ENCODE assay signal across 19 cellular contexts in genomic region chrX:132758778-132759177, GRCh38.
"Had no signal": no experiment of that assay in that cellular context is flagged by ENCODE, and none has a peak within 500 bp of the region (broad histone marks: within the 10 kb centered on the region; RNA-seq: fewer than 3 reads in every experiment).

No MANE protein-coding gene starts in this region.

- ATAC-seq: activated CD8-positive, alpha-beta memory T cell treated with anti-CD3 and anti-CD28 coated beads, Interleukin-2, amount 10 ng/mL, durations not matched to agents 7 days and 5 days; left ventricle myocardium superior; psoas muscle; sciatic nerve; upper lobe of right lung had no signal

- H3K9me3 Mint-ChIP-seq: activated naive CD4-positive, alpha-beta T cell treated with anti-CD3 and anti-CD28 coated beads, Interleukin-2, amount 50 U/mL, for 24 hours; activated T-cell treated with anti-CD3 and anti-CD28 coated beads, Interleukin-2, amount 50 U/mL, for 24 hours; T-helper 2 cell treated with Interferon-gamma antibody and Interleukin-4, amounts not matched to agents 5 μg/mL and 100 μg/mL, for 36 hours had no signal

- H3K36me3 Mint-ChIP-seq: activated CD8-positive, alpha-beta memory T cell treated with anti-CD3 and anti-CD28 coated beads, Interleukin-2, amount 10 ng/mL, durations not matched to agents 7 days and 5 days; activated naive CD4-positive, alpha-beta T cell treated with anti-CD3 and anti-CD28 coated beads, Interleukin-2, amount 50 U/mL, for 24 hours had no signal

- DNase-seq: activated CD4-positive, alpha-beta T cell treated with anti-CD3 and anti-CD28 coated beads for 1 hour; activated CD4-positive, alpha-beta T cell treated with anti-CD3 and anti-CD28 coated beads, Interleukin-2, amount 50 U/mL, for 48 hours; activated CD8-positive, alpha-beta memory T cell treated with anti-CD3 and anti-CD28 coated beads, Interleukin-2, amount 10 ng/mL, durations not matched to agents 7 days and 5 days; activated effector memory CD4-positive, alpha-beta T cell treated with Interleukin-2 at 50 U/mL for 16 hours; activated T-cell treated with anti-CD3 and anti-CD28 coated beads, Interleukin-2, amount 50 U/mL, for 24 hours; amygdala; dorsolateral prefrontal cortex; foreskin melanocyte; head of caudate nucleus; left ventricle myocardium superior; nucleus accumbens; psoas muscle; stimulated activated CD4-positive, alpha-beta T cell treated with anti-CD3 and anti-CD28 coated beads, Interleukin-12 subunit alpha, Interleukin-12 subunit beta, amount 100 ng/mL, for 4 hours; stimulated activated naive CD4-positive, alpha-beta T cell treated with Interleukin-2 at 50 U/mL for 16 hours; upper lobe of right lung had no signal

- H3K9me3 ChIP-seq: psoas muscle, suprapubic skin, upper lobe of right lung had no signal

- H3K4me1 ChIP-seq: psoas muscle, suprapubic skin, upper lobe of right lung had no signal

- H3K36me3 ChIP-seq: suprapubic skin, upper lobe of right lung had no signal

- H3K4me3 ChIP-seq: dorsolateral prefrontal cortex, psoas muscle, suprapubic skin, upper lobe of right lung had no signal

- H3K4me3 Mint-ChIP-seq: activated CD8-positive, alpha-beta memory T cell treated with anti-CD3 and anti-CD28 coated beads, Interleukin-2, amount 10 ng/mL, durations not matched to agents 7 days and 5 days; activated naive CD4-positive, alpha-beta T cell treated with anti-CD3 and anti-CD28 coated beads, Interleukin-2, amount 50 U/mL, for 24 hours; activated T-cell treated with anti-CD3 and anti-CD28 coated beads, Interleukin-2, amount 50 U/mL, for 24 hours; T-helper 2 cell treated with Interferon-gamma antibody and Interleukin-4, amounts not matched to agents 5 μg/mL and 100 μg/mL, for 36 hours had no signal

- H3K27me3 Mint-ChIP-seq: activated naive CD4-positive, alpha-beta T cell treated with anti-CD3 and anti-CD28 coated beads, Interleukin-2, amount 50 U/mL, for 24 hours had no signal

- H3K27me3 ChIP-seq: suprapubic skin, upper lobe of right lung had no signal

- H3K4me1 Mint-ChIP-seq: activated CD8-positive, alpha-beta memory T cell treated with anti-CD3 and anti-CD28 coated beads, Interleukin-2, amount 10 ng/mL, durations not matched to agents 7 days and 5 days; activated naive CD4-positive, alpha-beta T cell treated with anti-CD3 and anti-CD28 coated beads, Interleukin-2, amount 50 U/mL, for 24 hours had no signal

- H3K27ac ChIP-seq: dorsolateral prefrontal cortex, psoas muscle, suprapubic skin, upper lobe of right lung had no signal

- H3K27ac Mint-ChIP-seq: activated CD8-positive, alpha-beta memory T cell treated with anti-CD3 and anti-CD28 coated beads, Interleukin-2, amount 10 ng/mL, durations not matched to agents 7 days and 5 days; activated naive CD4-positive, alpha-beta T cell treated with anti-CD3 and anti-CD28 coated beads, Interleukin-2, amount 50 U/mL, for 24 hours; activated T-cell treated with anti-CD3 and anti-CD28 coated beads, Interleukin-2, amount 50 U/mL, for 24 hours; T-helper 2 cell treated with Interferon-gamma antibody and Interleukin-4, amounts not matched to agents 5 μg/mL and 100 μg/mL, for 36 hours had no signal
